ENCODE assay signal across 13 cellular contexts in genomic region chr20:50551288-50551687, GRCh38. TPM values are rescaled to one million over a fixed set of nuclear protein-coding genes. Genes with fewer than 3 reads are reported as not detected.
DNase-seq lines count a peak whose midpoint lies in the region; ATAC-seq and TF ChIP-seq lines count a peak whose summit lies in the region.
"Had no signal": no experiment of that assay in that cellular context is flagged by ENCODE, and none has a peak within 500 bp of the region (broad histone marks: within the 10 kb centered on the region; RNA-seq: fewer than 3 reads in every experiment).

No MANE protein-coding gene starts in this region.

- H3K4me1 ChIP-seq in heart left ventricle, result peaks cover 0 to 71% (median 26%) of the 10 kb centered on the region in 12 donors
- H3K4me1 ChIP-seq: prostate gland had no signal

- H3K9me3 ChIP-seq in heart left ventricle, result no peaks in the 10 kb centered on the region
- H3K9me3 ChIP-seq: MG63, mucosa of descending colon, prostate gland had no signal

- no peak overlapping the region for H3K27ac ChIP-seq in heart left ventricle
- H3K27ac ChIP-seq: prostate gland had no signal

- DNase-seq in activated CD4-positive, alpha-beta T cell treated with anti-CD3 and anti-CD28 coated beads, Interleukin-2, amount 10 ng/mL, durations not matched to agents 7 days and 5 days, result peak; percentile 56
- DNase-seq in activated CD4-positive, alpha-beta T cell treated with anti-CD3 and anti-CD28 coated beads, Interleukin-2, amount 50 U/mL, for 1 hour, result no peak
- DNase-seq in NCI-H2107 treated with DMSO at 0.1 percent for 48 hours (lab: John Stamatoyannopoulos, UW; ENCODE audit: unreplicated experiment) (peak; percentile 89), heart left ventricle (no peak)
- no peak for DNase-seq in activated naive CD8-positive, alpha-beta T cell treated with anti-CD3 and anti-CD28 coated beads, Interleukin-2, amount 50 U/mL, for 24 hours
- no peak for DNase-seq in stimulated activated effector memory CD8-positive, alpha-beta T cell treated with anti-CD3 and anti-CD28 coated beads, Interleukin-12 subunit alpha, Interleukin-12 subunit beta, amount 100 ng/mL, for 72 hours (ENCODE audit: low spot score in 2 of 2)
- DNase-seq: activated gamma-delta T cell treated with Interleukin-2 at 50 U/mL for 16 hours, MG63, mucosa of descending colon, NCI-H748 treated with DMSO at 0.1 percent for 48 hours had no signal

- H3K27me3 ChIP-seq in heart left ventricle, result no peaks in the 10 kb centered on the region
- H3K27me3 ChIP-seq: MG63 had no signal

- no peak for TF ChIP-seq CTCF in heart left ventricle (IDR thresholded peaks at IDR 0.05)

- H3K27ac Mint-ChIP-seq in activated CD4-positive, alpha-beta T cell treated with anti-CD3 and anti-CD28 coated beads, Interleukin-2, amount 10 ng/mL, durations not matched to agents 7 days and 5 days, result peak overlapping the region; percentile 70
- peak overlapping the region; percentile 25 for H3K27ac Mint-ChIP-seq in activated naive CD8-positive, alpha-beta T cell treated with anti-CD3 and anti-CD28 coated beads, Interleukin-2, amount 50 U/mL, for 24 hours
- H3K27ac Mint-ChIP-seq in stimulated activated effector memory CD8-positive, alpha-beta T cell treated with anti-CD3 and anti-CD28 coated beads, Interleukin-12 subunit alpha, Interleukin-12 subunit beta, amount 100 ng/mL, for 72 hours, result peak overlapping the region; percentile 74

- POLR2A ChIA-PET in activated CD4-positive, alpha-beta T cell treated with anti-CD3 and anti-CD28 coated beads, Interleukin-2, amount 10 ng/mL, durations not matched to agents 7 days and 5 days (lab: Charles Lee), result no interaction called here

- H3K27me3 Mint-ChIP-seq in activated CD4-positive, alpha-beta T cell treated with anti-CD3 and anti-CD28 coated beads, Interleukin-2, amount 10 ng/mL, durations not matched to agents 7 days and 5 days, result no peaks in the 10 kb centered on the region
- no peaks in the 10 kb centered on the region for H3K27me3 Mint-ChIP-seq in activated naive CD8-positive, alpha-beta T cell treated with anti-CD3 and anti-CD28 coated beads, Interleukin-2, amount 50 U/mL, for 24 hours

- no peak for TF ChIP-seq POLR2A in heart left ventricle (IDR thresholded peaks at IDR 0.05)

- H3K9me3 Mint-ChIP-seq in activated CD4-positive, alpha-beta T cell treated with anti-CD3 and anti-CD28 coated beads, Interleukin-2, amount 10 ng/mL, durations not matched to agents 7 days and 5 days, result no peaks in the 10 kb centered on the region
- no peaks in the 10 kb centered on the region for H3K9me3 Mint-ChIP-seq in activated naive CD8-positive, alpha-beta T cell treated with anti-CD3 and anti-CD28 coated beads, Interleukin-2, amount 50 U/mL, for 24 hours
- H3K9me3 Mint-ChIP-seq in stimulated activated effector memory CD8-positive, alpha-beta T cell treated with anti-CD3 and anti-CD28 coated beads, Interleukin-12 subunit alpha, Interleukin-12 subunit beta, amount 100 ng/mL, for 72 hours, result no peaks in the 10 kb centered on the region

- H3K4me1 Mint-ChIP-seq in activated CD4-positive, alpha-beta T cell treated with anti-CD3 and anti-CD28 coated beads, Interleukin-2, amount 10 ng/mL, durations not matched to agents 7 days and 5 days, result peaks cover 35% of the 10 kb centered on the region
- peaks cover 41% of the 10 kb centered on the region for H3K4me1 Mint-ChIP-seq in activated naive CD8-positive, alpha-beta T cell treated with anti-CD3 and anti-CD28 coated beads, Interleukin-2, amount 50 U/mL, for 24 hours
- peaks cover 15% of the 10 kb centered on the region for H3K4me1 Mint-ChIP-seq in stimulated activated effector memory CD8-positive, alpha-beta T cell treated with anti-CD3 and anti-CD28 coated beads, Interleukin-12 subunit alpha, Interleukin-12 subunit beta, amount 100 ng/mL, for 72 hours

- peaks cover 31% of the 10 kb centered on the region for H3K36me3 Mint-ChIP-seq in activated CD4-positive, alpha-beta T cell treated with anti-CD3 and anti-CD28 coated beads, Interleukin-2, amount 10 ng/mL, durations not matched to agents 7 days and 5 days (ENCODE audit: low read depth)
- H3K36me3 Mint-ChIP-seq in activated naive CD8-positive, alpha-beta T cell treated with anti-CD3 and anti-CD28 coated beads, Interleukin-2, amount 50 U/mL, for 24 hours (ENCODE audit: low read depth), result peaks cover 31% of the 10 kb centered on the region
- H3K36me3 Mint-ChIP-seq in stimulated activated effector memory CD8-positive, alpha-beta T cell treated with anti-CD3 and anti-CD28 coated beads, Interleukin-12 subunit alpha, Interleukin-12 subunit beta, amount 100 ng/mL, for 72 hours, result peaks cover 57% of the 10 kb centered on the region

- peak; percentile 69 for ATAC-seq in activated naive CD8-positive, alpha-beta T cell treated with anti-CD3 and anti-CD28 coated beads, Interleukin-2, amount 50 U/mL, for 24 hours
- ATAC-seq in stimulated activated effector memory CD8-positive, alpha-beta T cell treated with anti-CD3 and anti-CD28 coated beads, Interleukin-12 subunit alpha, Interleukin-12 subunit beta, amount 100 ng/mL, for 72 hours, result peak; percentile 79
- ATAC-seq in heart left ventricle (no peak), GM19452 (IDR thresholded peaks at IDR 0.05; ENCODE audit: unreplicated experiment) (no peak), GM18868 (IDR thresholded peaks at IDR 0.05; ENCODE audit: unreplicated experiment) (no peak)
- ATAC-seq: mucosa of descending colon had no signal

- no peak overlapping the region for H3K4me3 ChIP-seq in heart left ventricle
- H3K4me3 ChIP-seq: MG63, mucosa of descending colon, prostate gland had no signal

- 95 to 99% (median 97%) methylated on average over 4 of the region's 4 CpGs for WGBS in heart left ventricle, 4 donors

- H3K4me3 Mint-ChIP-seq in activated CD4-positive, alpha-beta T cell treated with anti-CD3 and anti-CD28 coated beads, Interleukin-2, amount 10 ng/mL, durations not matched to agents 7 days and 5 days, result peak overlapping the region; percentile 12
- no peak overlapping the region for H3K4me3 Mint-ChIP-seq in activated naive CD8-positive, alpha-beta T cell treated with anti-CD3 and anti-CD28 coated beads, Interleukin-2, amount 50 U/mL, for 24 hours
- H3K4me3 Mint-ChIP-seq in stimulated activated effector memory CD8-positive, alpha-beta T cell treated with anti-CD3 and anti-CD28 coated beads, Interleukin-12 subunit alpha, Interleukin-12 subunit beta, amount 100 ng/mL, for 72 hours, result peak overlapping the region; percentile 21

- H3K36me3 ChIP-seq in heart left ventricle, result peaks cover 0 to 23% (median 6%) of the 10 kb centered on the region in 9 donors
- H3K36me3 ChIP-seq: prostate gland had no signal

- intact Hi-C loops in heart left ventricle (cut with DNase I), result no loop called here

- CTCF ChIA-PET in activated CD4-positive, alpha-beta T cell treated with anti-CD3 and anti-CD28 coated beads, Interleukin-2, amount 10 ng/mL, durations not matched to agents 7 days and 5 days (lab: Charles Lee), result interaction anchor here (0.7 to 4.0 kb wide), 6 partner anchors 10 to 42 kb away, joined by 3 to 13 read pairs (median 4); partner anchors contain the start of gene PTPN1

RNA-seq across cellular contexts. Expression of gene PTPN1, which starts 41.1 kb away (rescaled TPM):
- 10 to 100 TPM; 66.4 to 75.3 TPM for total RNA-seq in activated CD4-positive, alpha-beta T cell treated with anti-CD3 and anti-CD28 coated beads, Interleukin-2, amount 10 ng/mL, durations not matched to agents 7 days and 5 days
- 10 to 100 TPM; 24.2 to 63.3 (median 32.0) TPM for total RNA-seq in heart left ventricle
- polyA plus RNA-seq in heart left ventricle, result 10 to 100 TPM; 18.5 to 93.8 TPM

Comparison
In these comparisons a context has a peak if more than half of its experiments do, and no peak if none do; other contexts are left out.
1. DNase-seq: peak in activated CD4-positive, alpha-beta T cell treated with anti-CD3 and anti-CD28 coated beads, Interleukin-2, amount 10 ng/mL, durations not matched to agents 7 days and 5 days (single experiment) and NCI-H2107 treated with DMSO at 0.1 percent for 48 hours (single experiment); none in activated CD4-positive, alpha-beta T cell treated with anti-CD3 and anti-CD28 coated beads, Interleukin-2, amount 50 U/mL, for 1 hour (single experiment), activated naive CD8-positive, alpha-beta T cell treated with anti-CD3 and anti-CD28 coated beads, Interleukin-2, amount 50 U/mL, for 24 hours (single experiment), stimulated activated effector memory CD8-positive, alpha-beta T cell treated with anti-CD3 and anti-CD28 coated beads, Interleukin-12 subunit alpha, Interleukin-12 subunit beta, amount 100 ng/mL, for 72 hours (0 of 2) and heart left ventricle (0 of 5).
2. ATAC-seq: peak in activated naive CD8-positive, alpha-beta T cell treated with anti-CD3 and anti-CD28 coated beads, Interleukin-2, amount 50 U/mL, for 24 hours (single experiment) and stimulated activated effector memory CD8-positive, alpha-beta T cell treated with anti-CD3 and anti-CD28 coated beads, Interleukin-12 subunit alpha, Interleukin-12 subunit beta, amount 100 ng/mL, for 72 hours (single experiment); none in heart left ventricle (0 of 4), GM19452 (single experiment) and GM18868 (single experiment).
3. Peak in every context shown above with its lines, with median percentiles within 50 percentile points of each other: H3K27ac Mint-ChIP-seq.